In the genomic region with DNA sequence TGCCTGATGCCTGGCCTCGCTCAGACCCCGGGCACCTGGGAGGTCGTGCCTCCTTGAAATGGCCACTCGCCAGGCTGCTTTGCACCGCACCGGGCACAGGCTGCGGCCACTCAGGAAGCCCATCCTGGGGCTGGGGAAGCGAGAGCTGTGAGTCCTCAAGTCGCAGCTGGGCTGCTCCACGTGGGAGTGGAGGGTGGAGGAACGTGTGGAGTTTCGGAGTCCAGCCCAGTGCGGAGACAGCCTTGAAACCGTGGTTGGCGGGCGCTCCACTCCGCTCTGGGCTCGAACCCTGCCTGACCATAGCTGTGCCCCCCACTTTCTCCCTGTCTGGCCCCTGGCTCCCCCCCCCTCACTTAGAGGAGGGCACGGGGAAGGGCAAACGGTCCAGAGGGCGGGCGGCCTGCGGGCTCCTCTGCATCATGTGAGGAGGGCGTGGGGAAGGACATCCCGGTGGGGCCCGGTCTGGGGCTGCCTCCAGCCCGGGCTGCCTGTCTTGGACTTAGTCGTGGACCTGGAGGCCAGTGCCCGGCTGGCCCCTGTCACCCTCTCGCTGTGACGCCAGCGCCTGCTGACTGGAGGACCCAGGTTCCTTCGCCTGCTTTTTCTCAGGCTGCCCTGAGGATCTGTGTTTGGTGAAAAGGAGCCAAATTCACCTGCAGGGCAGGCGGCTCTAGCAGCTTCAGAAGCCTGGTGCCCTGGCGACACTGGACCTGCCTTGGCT, we compare ENCODE assay signal across 1 cellular context.
TF ChIP-seq lines count a peak whose summit lies in the region.

No MANE protein-coding gene starts in this region.

TF ChIP-seq in HepG2, 621 proteins besides CTCF, POLR2A, EP300 and RAD21:
- TF ChIP-seq ZNF607 (CRISPR knock-in tag; IDR thresholded peaks at IDR 0.05; ENCODE audit: borderline replicate concordance) (no peak), ZNF687 (CRISPR knock-in tag; IDR thresholded peaks at IDR 0.05) (peak; percentile 43; the same call in 1 of the 2 replicates), HNRNPL (IDR thresholded peaks at IDR 0.05; ENCODE audit: low read depth, low read length) (0 out of 2 replicates have a peak, but pooled peaks have one; percentile 21), MAX (IDR thresholded peaks at IDR 0.05) (peak; percentile 42; the same call in 1 of the 2 replicates), AGO2 (optimal IDR thresholded peaks at IDR 0.05; ENCODE audit: low read depth, low read length) (peak; percentile 82), AKAP8 (CRISPR knock-in tag; IDR thresholded peaks at IDR 0.05) (peak; percentile 42; the same call in 1 of the 2 replicates), FOXK1 (CRISPR knock-in tag; IDR thresholded peaks at IDR 0.05; ENCODE audit: borderline replicate concordance, low read depth) (no peak), ZNF430 (CRISPR knock-in tag; IDR thresholded peaks at IDR 0.05) (no peak), RBFOX2 (IDR thresholded peaks at IDR 0.05; ENCODE audit: low read depth, low read length) (peak; percentile 45; the same call in 1 of the 2 replicates)
- TF ChIP-seq, protein P1, sequence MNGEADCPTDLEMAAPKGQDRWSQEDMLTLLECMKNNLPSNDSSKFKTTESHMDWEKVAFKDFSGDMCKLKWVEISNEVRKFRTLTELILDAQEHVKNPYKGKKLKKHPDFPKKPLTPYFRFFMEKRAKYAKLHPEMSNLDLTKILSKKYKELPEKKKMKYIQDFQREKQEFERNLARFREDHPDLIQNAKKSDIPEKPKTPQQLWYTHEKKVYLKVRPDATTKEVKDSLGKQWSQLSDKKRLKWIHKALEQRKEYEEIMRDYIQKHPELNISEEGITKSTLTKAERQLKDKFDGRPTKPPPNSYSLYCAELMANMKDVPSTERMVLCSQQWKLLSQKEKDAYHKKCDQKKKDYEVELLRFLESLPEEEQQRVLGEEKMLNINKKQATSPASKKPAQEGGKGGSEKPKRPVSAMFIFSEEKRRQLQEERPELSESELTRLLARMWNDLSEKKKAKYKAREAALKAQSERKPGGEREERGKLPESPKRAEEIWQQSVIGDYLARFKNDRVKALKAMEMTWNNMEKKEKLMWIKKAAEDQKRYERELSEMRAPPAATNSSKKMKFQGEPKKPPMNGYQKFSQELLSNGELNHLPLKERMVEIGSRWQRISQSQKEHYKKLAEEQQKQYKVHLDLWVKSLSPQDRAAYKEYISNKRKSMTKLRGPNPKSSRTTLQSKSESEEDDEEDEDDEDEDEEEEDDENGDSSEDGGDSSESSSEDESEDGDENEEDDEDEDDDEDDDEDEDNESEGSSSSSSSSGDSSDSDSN (CRISPR knock-in tag; IDR thresholded peaks at IDR 0.05) = peak; percentile 22; the same call in 1 of the 2 replicates
- TF ChIP-seq, protein P2, sequence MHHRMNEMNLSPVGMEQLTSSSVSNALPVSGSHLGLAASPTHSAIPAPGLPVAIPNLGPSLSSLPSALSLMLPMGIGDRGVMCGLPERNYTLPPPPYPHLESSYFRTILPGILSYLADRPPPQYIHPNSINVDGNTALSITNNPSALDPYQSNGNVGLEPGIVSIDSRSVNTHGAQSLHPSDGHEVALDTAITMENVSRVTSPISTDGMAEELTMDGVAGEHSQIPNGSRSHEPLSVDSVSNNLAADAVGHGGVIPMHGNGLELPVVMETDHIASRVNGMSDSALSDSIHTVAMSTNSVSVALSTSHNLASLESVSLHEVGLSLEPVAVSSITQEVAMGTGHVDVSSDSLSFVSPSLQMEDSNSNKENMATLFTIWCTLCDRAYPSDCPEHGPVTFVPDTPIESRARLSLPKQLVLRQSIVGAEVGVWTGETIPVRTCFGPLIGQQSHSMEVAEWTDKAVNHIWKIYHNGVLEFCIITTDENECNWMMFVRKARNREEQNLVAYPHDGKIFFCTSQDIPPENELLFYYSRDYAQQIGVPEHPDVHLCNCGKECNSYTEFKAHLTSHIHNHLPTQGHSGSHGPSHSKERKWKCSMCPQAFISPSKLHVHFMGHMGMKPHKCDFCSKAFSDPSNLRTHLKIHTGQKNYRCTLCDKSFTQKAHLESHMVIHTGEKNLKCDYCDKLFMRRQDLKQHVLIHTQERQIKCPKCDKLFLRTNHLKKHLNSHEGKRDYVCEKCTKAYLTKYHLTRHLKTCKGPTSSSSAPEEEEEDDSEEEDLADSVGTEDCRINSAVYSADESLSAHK (CRISPR knock-in tag; IDR thresholded peaks at IDR 0.05; ENCODE audit: borderline replicate concordance) = no peak
